19 cellular contexts compared by ENCODE assay signal in genomic region chr19:50417138-50417849, GRCh38. TPM values are rescaled to one million over a fixed set of nuclear protein-coding genes. Genes with fewer than 3 reads are reported as not detected.
A peak's percentile ranks its signal among the peaks of the same experiment; 100 is the strongest.
DNase-seq lines count a peak whose midpoint lies in the region; ATAC-seq and TF ChIP-seq lines count a peak whose summit lies in the region.
"Had no signal": no experiment of that assay in that cellular context is flagged by ENCODE, and none has a peak within 500 bp of the region (broad histone marks: within the 10 kb centered on the region; RNA-seq: fewer than 3 reads in every experiment).

No MANE protein-coding gene starts in this region.

- H3K79me1 ChIP-seq in neuronal stem cell (ENCODE audit: low read depth, low read length), result no peaks in the 10 kb centered on the region

- H4K20me1 ChIP-seq in PC-9 (ENCODE audit: insufficient read depth), result no peaks in the 10 kb centered on the region

- peak overlapping the region; percentile 17 for H4K8ac ChIP-seq in neuronal stem cell (ENCODE audit: low read depth, low read length)

- H2AFZ ChIP-seq in neuronal stem cell (ENCODE audit: low read length) (no peak overlapping the region), PC-9 (no peak overlapping the region)

- H3K27ac ChIP-seq in RWPE2 (ENCODE audit: poor library complexity, severe bottlenecking) (no peak overlapping the region), neuronal stem cell (replicated peaks; ENCODE audit: low read length) (no peak overlapping the region), PC-9 (no peak overlapping the region), prostate gland (no peak overlapping the region)
- H3K27ac ChIP-seq: 22Rv1, C4-2B, right atrium auricular region had no signal

- H3K9me2 ChIP-seq in PC-9 (ENCODE audit: insufficient read depth), result no peaks in the 10 kb centered on the region

- peak; percentile 49 for DNase-seq in DMS 273 (lab: John Stamatoyannopoulos, UW; ENCODE audit: unreplicated experiment)
- no peak for DNase-seq in DMS 273 treated with DMSO at 0.1 percent for 48 hours (lab: John Stamatoyannopoulos, UW)
- DNase-seq in HT-29 (ENCODE audit: low spot score), result peak; percentile 57
- DNase-seq in RWPE2 (ENCODE audit: low spot score), result no peak
- DNase-seq in neuronal stem cell (ENCODE audit: low spot score), result no peak
- DNase-seq in PC-9, result no peak
- DNase-seq in medulla oblongata (ENCODE audit: extremely low spot score), result no peak
- DNase-seq in prostate gland (ENCODE audit: low spot score), result no peak
- DNase-seq: activated CD4-positive, alpha-beta T cell treated with anti-CD3 and anti-CD28 coated beads, Interleukin-2, amount 10 ng/mL, durations not matched to agents 24 days and 14 days; activated naive CD4-positive, alpha-beta T cell treated with Interleukin-2 at 50 U/mL for 16 hours; DMS79 treated with DMSO at 0.1 percent for 48 hours; endodermal cell; stimulated activated naive CD8-positive, alpha-beta T cell treated with anti-CD3 and anti-CD28 coated beads, Interleukin-15, amount 100 ng/mL, for 72 hours had no signal

- intact Hi-C loops in PC-9 (cut with micrococcal nuclease; ENCODE audit: unreplicated experiment), result no loop called here
- intact Hi-C loops in prostate gland (cut with DNase I), result no loop called here

- H3K4me3 ChIP-seq in RWPE2 (ENCODE audit: severe bottlenecking) (no peak overlapping the region), neuronal stem cell (ENCODE audit: low read length in 2 of 2) (no peak overlapping the region), PC-9 (no peak overlapping the region), prostate gland (no peak overlapping the region)
- H3K4me3 ChIP-seq: right atrium auricular region had no signal

- no peak overlapping the region for H3K18ac ChIP-seq in neuronal stem cell (ENCODE audit: low read length)

- H2AK5ac ChIP-seq in neuronal stem cell (ENCODE audit: low read depth, low read length), result no peak overlapping the region

- no peak overlapping the region for H2BK120ac ChIP-seq in neuronal stem cell (ENCODE audit: low read depth, low read length)

- CTCF ChIA-PET in PC-9 (lab: Charles Lee), result no interaction called here

- H3K14ac ChIP-seq in neuronal stem cell (ENCODE audit: low read length), result no peak overlapping the region

- H2BK15ac ChIP-seq in neuronal stem cell (ENCODE audit: low read length), result no peak overlapping the region

- H3K27me3 ChIP-seq in RWPE2 (ENCODE audit: insufficient read depth, poor library complexity, severe bottlenecking), result peaks cover 17% of the 10 kb centered on the region
- H3K27me3 ChIP-seq in neuronal stem cell (ENCODE audit: control insufficient read depth in 3 of 3, insufficient read depth in 3 of 3, low read depth in 1 of 3, low read length in 3 of 3), result peaks cover 0 to 20% (median 5%) of the 10 kb centered on the region in 3 experiments
- H3K27me3 ChIP-seq in PC-9 (ENCODE audit: insufficient read depth, low read depth), result no peaks in the 10 kb centered on the region
- peaks cover 3% of the 10 kb centered on the region for H3K27me3 ChIP-seq in prostate gland (replicated peaks; ENCODE audit: insufficient read depth)

- TF ChIP-seq POLR2A in prostate gland (IDR thresholded peaks at IDR 0.05), result no peak

- H3K9me3 ChIP-seq in RWPE2 (ENCODE audit: severe bottlenecking), result peaks cover 1% of the 10 kb centered on the region
- H3K9me3 ChIP-seq in neuronal stem cell (replicated peaks in 1 of 2; ENCODE audit: control insufficient read depth in 2 of 2, insufficient read depth in 1 of 2, low read depth in 1 of 2, low read length in 2 of 2), result peaks cover 0 to 1% of the 10 kb centered on the region in 2 donors
- no peaks in the 10 kb centered on the region for H3K9me3 ChIP-seq in PC-9 (ENCODE audit: insufficient read depth, low read depth)
- H3K9me3 ChIP-seq in prostate gland, result no peaks in the 10 kb centered on the region
- H3K9me3 ChIP-seq: right atrium auricular region had no signal

- no TSS peak for BruUV-seq in PC-9 (replicated peaks; lab: Mats Ljungman, UMichigan)

- H3F3A ChIP-seq in PC-9 (ENCODE audit: insufficient read depth, low read depth), result peaks cover 18% of the 10 kb centered on the region; the same call in 1 of the 2 replicates

- H3K23ac ChIP-seq in neuronal stem cell (ENCODE audit: low read depth, low read length, poor library complexity), result peak overlapping the region; percentile 55

- H4K91ac ChIP-seq in neuronal stem cell (ENCODE audit: low read depth, low read length, poor library complexity), result no peak overlapping the region

- WGBS in neuronal stem cell (ENCODE audit: extremely low coverage in 2 of 2, insufficient read length in 2 of 2, insufficient replicate concordance in 1 of 2), 2 donors, result no CpG with 5 or more reads among the region's 35 CpGs
- WGBS in prostate gland, result 61% methylated on average over 26 of the region's 35 CpGs

- no peaks in the 10 kb centered on the region for H3K4me1 ChIP-seq in RWPE2 (ENCODE audit: insufficient read depth, poor library complexity, severe bottlenecking)
- H3K4me1 ChIP-seq in neuronal stem cell (ENCODE audit: control insufficient read depth in 2 of 2, insufficient read depth in 1 of 2, low read depth in 1 of 2, low read length in 2 of 2), result peaks cover 5 to 6% of the 10 kb centered on the region in 2 donors
- no peaks in the 10 kb centered on the region for H3K4me1 ChIP-seq in PC-9 (replicated peaks; ENCODE audit: insufficient read depth)
- H3K4me1 ChIP-seq in prostate gland (replicated peaks), result no peaks in the 10 kb centered on the region

- H2BK12ac ChIP-seq in neuronal stem cell (ENCODE audit: low read length), result no peak overlapping the region

- peak; percentile 4; the same call in 1 of the 3 replicates for ATAC-seq in RWPE2 (ENCODE audit: low read depth)

- H3K4ac ChIP-seq in neuronal stem cell (ENCODE audit: low read length), result no peak overlapping the region

- H3K4me2 ChIP-seq in neuronal stem cell (ENCODE audit: insufficient read depth, low read length, poor library complexity, severe bottlenecking), result no peak overlapping the region
- H3K4me2 ChIP-seq in PC-9, result no peak overlapping the region

- H3K79me2 ChIP-seq in PC-9 (ENCODE audit: low read depth), result no peaks in the 10 kb centered on the region

- POLR2A ChIA-PET in PC-9 (lab: Charles Lee; ENCODE audit: unreplicated experiment), result interaction anchor here (0.7 kb wide), 1 partner anchor 24 kb away, joined by 4 read pairs; no protein-coding TSS in a partner anchor

- H3K36me3 ChIP-seq in RWPE2 (ENCODE audit: low read depth), result peaks cover 15% of the 10 kb centered on the region
- H3K36me3 ChIP-seq in neuronal stem cell (replicated peaks in 1 of 2; ENCODE audit: control insufficient read depth in 2 of 2, insufficient read depth in 2 of 2, low read length in 2 of 2), result peaks cover 11 to 27% of the 10 kb centered on the region in 2 donors
- no peaks in the 10 kb centered on the region for H3K36me3 ChIP-seq in PC-9 (ENCODE audit: low read depth)
- H3K36me3 ChIP-seq in prostate gland, result no peaks in the 10 kb centered on the region
- H3K36me3 ChIP-seq: right atrium auricular region had no signal

- no peak for TF ChIP-seq CTCF in RWPE2 (IDR thresholded peaks at IDR 0.05; ENCODE audit: poor library complexity, severe bottlenecking)
- no peak for TF ChIP-seq CTCF in PC-9 (conservative IDR thresholded peaks at IDR 0.05)
- TF ChIP-seq CTCF in prostate gland (IDR thresholded peaks at IDR 0.05), result no peak

- no peak overlapping the region for H3K9ac ChIP-seq in neuronal stem cell (ENCODE audit: low read depth, low read length, poor library complexity)

- H2BK5ac ChIP-seq in neuronal stem cell (ENCODE audit: low read length), result no peak overlapping the region

RNA-seq across cellular contexts. Expression of gene SPIB, which starts 1.4 kb away (rescaled TPM):
- total RNA-seq in HT-29 (2014; rRNA removed; shearing (Covaris generic)), result not detected in 2 replicates
- 0.08 TPM for polyA plus RNA-seq in neuronal stem cell (2013, experiment 1 of 2)
- polyA plus RNA-seq in neuronal stem cell (2013, experiment 2 of 2), result 0.17 TPM
- 0.83 TPM in 1 of 2 replicates, not detected in the other for total RNA-seq in PC-9 (2021)
- total RNA-seq in prostate gland, result not detected
- total RNA-seq: chondrocyte, kidney epithelial cell, right atrium auricular region had no signal

RNA-seq across cellular contexts. Expression of gene MYBPC2, which starts 15.4 kb away (rescaled TPM):
- 0.05 TPM in 1 of 2 replicates, not detected in the other for total RNA-seq in HT-29 (2014; rRNA removed; shearing (Covaris generic))
- polyA plus RNA-seq in neuronal stem cell (2013, experiment 1 of 2), result 1.0 TPM
- 1.2 TPM for polyA plus RNA-seq in neuronal stem cell (2013, experiment 2 of 2)
- total RNA-seq in PC-9 (2021) (not detected in 2 replicates), prostate gland (under 1 TPM; 0.09 to 0.34 TPM)
- total RNA-seq: astrocyte, chondrocyte, right atrium auricular region had no signal

RNA-seq across cellular contexts. Expression of gene POLD1, which starts 33.1 kb away (rescaled TPM):
- 256 and 257 TPM in 2 replicates for total RNA-seq in HT-29 (2014; rRNA removed; shearing (Covaris generic))
- 60.2 TPM for polyA plus RNA-seq in neuronal stem cell (2013, experiment 1 of 2)
- polyA plus RNA-seq in neuronal stem cell (2013, experiment 2 of 2), result 61.7 TPM
- 91.2 and 101 TPM in 2 replicates for total RNA-seq in PC-9 (2021)
- total RNA-seq in prostate gland, result 10 to 100 TPM; 15.6 to 35.7 TPM

RNA-seq across cellular contexts. Expression of gene NR1H2, which starts 41.0 kb away (rescaled TPM):
- total RNA-seq in HT-29 (2014; rRNA removed; shearing (Covaris generic)), result 111 and 113 TPM in 2 replicates
- polyA plus RNA-seq in neuronal stem cell (2013, experiment 1 of 2), result 15.5 TPM
- 15.1 TPM for polyA plus RNA-seq in neuronal stem cell (2013, experiment 2 of 2)
- total RNA-seq in PC-9 (2021) (77.5 and 81.7 TPM in 2 replicates), prostate gland (100 to 1,000 TPM; 110 to 129 TPM)

RNA-seq across cellular contexts. Expression of gene NAPSA, which starts 51.9 kb away (rescaled TPM):
- 0.08 and 1.2 TPM in 2 replicates for total RNA-seq in HT-29 (2014; rRNA removed; shearing (Covaris generic))
- 0.84 TPM for polyA plus RNA-seq in neuronal stem cell (2013, experiment 1 of 2)
- polyA plus RNA-seq in neuronal stem cell (2013, experiment 2 of 2), result 0.72 TPM
- total RNA-seq in PC-9 (2021), result 1.7 and 1.8 TPM in 2 replicates
- 1 to 10 TPM in 1 of 2 donors, under 1 TPM in 1; 0.85 to 5.0 TPM for total RNA-seq in prostate gland
- total RNA-seq: astrocyte had no signal

Comparison
In these comparisons a context has a peak if more than half of its experiments do, and no peak if none do; other contexts are left out.
1. DNase-seq: peak in DMS 273 (single experiment) and HT-29 (single experiment); none in DMS 273 treated with DMSO at 0.1 percent for 48 hours (single experiment), RWPE2 (single experiment), neuronal stem cell (single experiment), PC-9 (0 of 2), medulla oblongata (single experiment) and prostate gland (single experiment).